Comparison of ENCODE assay signal across 13 cellular contexts in the genomic region with DNA sequence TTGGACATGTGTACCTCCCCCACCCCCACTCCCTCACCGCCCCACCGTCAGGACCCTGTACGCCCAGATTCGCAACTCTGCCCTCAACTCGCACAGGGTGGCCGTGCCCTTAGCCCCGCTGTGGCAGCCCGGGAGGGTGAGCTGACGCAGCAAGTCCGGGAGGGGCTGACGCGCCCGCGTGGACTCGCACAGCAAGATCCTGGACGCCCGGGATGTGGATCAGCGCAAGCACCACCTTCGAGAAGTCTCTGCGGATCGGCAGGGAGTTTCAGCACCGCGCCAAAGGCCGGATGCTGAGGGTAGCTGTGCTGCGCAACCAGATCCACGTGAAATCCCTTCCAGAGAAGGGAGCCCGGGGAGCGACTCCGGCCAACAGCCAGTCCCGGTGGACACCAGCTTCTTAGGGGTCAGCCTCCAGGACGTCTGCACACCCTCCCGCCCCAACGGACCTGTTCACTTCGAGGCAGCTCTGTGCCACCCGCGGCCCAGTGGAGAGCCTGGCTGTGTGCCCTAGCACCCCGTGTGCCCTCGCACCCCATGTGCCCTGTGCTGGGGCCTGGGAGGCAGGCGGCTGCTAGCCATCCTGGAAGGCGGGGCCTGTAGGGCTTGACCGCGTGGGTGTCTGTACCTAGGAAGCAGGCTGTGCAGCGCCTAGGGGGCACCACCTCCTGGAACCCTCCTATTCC. TPM values are rescaled to one million over a fixed set of nuclear protein-coding genes. Genes with fewer than 3 reads are reported as not detected.
DNase-seq lines count a peak whose midpoint lies in the region; TF ChIP-seq lines count a peak whose summit lies in the region.
"Had no signal": no experiment of that assay in that cellular context is flagged by ENCODE, and none has a peak within 500 bp of the region (broad histone marks: within the 10 kb centered on the region; RNA-seq: fewer than 3 reads in every experiment).

No MANE protein-coding gene starts in this region.

- H3K9me3 ChIP-seq in Karpas-422 (ENCODE audit: low read length): no peaks in the 10 kb centered on the region

- no peaks in the 10 kb centered on the region for H3K4me1 Mint-ChIP-seq in HFFc6 (ENCODE audit: low read depth)

- H3K9ac ChIP-seq in Karpas-422 (ENCODE audit: low read length): no peak overlapping the region

- H3K27ac Mint-ChIP-seq in HFFc6: no peak overlapping the region

- H3K36me3 Mint-ChIP-seq in HFFc6 (ENCODE audit: low read depth): no peaks in the 10 kb centered on the region

- no peaks in the 10 kb centered on the region for H3K79me2 ChIP-seq in Karpas-422 (ENCODE audit: low read length)

- H3K4me2 ChIP-seq in Karpas-422 (ENCODE audit: low read depth, low read length, poor library complexity, severe bottlenecking): no peak overlapping the region

- H3K4me3 ChIP-seq in Karpas-422 (ENCODE audit: low read length) (no peak overlapping the region), epithelial cell of proximal tubule (ENCODE audit: low read depth, low read length) (peak overlapping the region; percentile 13)
- H3K4me3 ChIP-seq: coronary artery had no signal

- no peaks in the 10 kb centered on the region for H3K27me3 ChIP-seq in Karpas-422 (ENCODE audit: low read length)

- H3K27me3 Mint-ChIP-seq in HFFc6 (ENCODE audit: insufficient read depth): peaks cover 24% of the 10 kb centered on the region

- no peak overlapping the region for H3K4me3 Mint-ChIP-seq in HFFc6

- H3K4me1 ChIP-seq in Karpas-422 (ENCODE audit: low read length): peaks cover 34% of the 10 kb centered on the region

- no peaks in the 10 kb centered on the region for H3K36me3 ChIP-seq in Karpas-422 (ENCODE audit: insufficient read depth, low read length)

- no peak overlapping the region for H3K27ac ChIP-seq in Karpas-422 (ENCODE audit: low read length)
- H3K27ac ChIP-seq: coronary artery had no signal

- H2AFZ ChIP-seq in Karpas-422 (ENCODE audit: low read length): no peak overlapping the region

- no peaks in the 10 kb centered on the region for H3K9me2 ChIP-seq in Karpas-422 (replicated peaks; ENCODE audit: insufficient read depth, low read length)

- DNase-seq in ELR (ENCODE audit: low read depth): peak; percentile 2
- DNase-seq in Karpas-422: peak; percentile 4
- no peak for DNase-seq in epithelial cell of proximal tubule (ENCODE audit: low read depth)
- peak; percentile 3 for DNase-seq in renal cortical epithelial cell (ENCODE audit: low read depth)
- no peak for DNase-seq in NCI-H1694 (lab: John Stamatoyannopoulos, UW)
- DNase-seq in HFFc6: no peak
- DNase-seq in Kasumi-1 (lab: John Stamatoyannopoulos, UW): no peak
- DNase-seq: activated CD4-positive, alpha-beta T cell treated with anti-CD3 and anti-CD28 coated beads for 4 hours; NCI-H1930; occipital lobe had no signal

- H4K20me1 ChIP-seq in Karpas-422 (ENCODE audit: insufficient read depth, low read depth, low read length): no peaks in the 10 kb centered on the region

- H3K9me3 Mint-ChIP-seq in HFFc6: no peaks in the 10 kb centered on the region

- TF ChIP-seq CTCF in epithelial cell of proximal tubule (conservative IDR thresholded peaks at IDR 0.05; ENCODE audit: low read depth, low read length): no peak
- TF ChIP-seq CTCF in HFFc6 (IDR thresholded peaks at IDR 0.05): no peak

RNA-seq across cellular contexts. Expression of gene GJA10, which starts 6.7 kb away (rescaled TPM):
- total RNA-seq in Karpas-422 (2014; rRNA removed; shearing (Covaris generic); ENCODE audit: low replicate concordance): 1.3 and 2.3 TPM in 2 replicates
- total RNA-seq in epithelial cell of proximal tubule: not detected in 2 replicates
- not detected in 2 replicates for total RNA-seq in renal cortical epithelial cell
- not detected for total RNA-seq in HFFc6 (2021; fragmentation: NEBNext Ultra II Directional; extraction: Animal tissue kit (Norgen Biotek cat#: 25700))
- total RNA-seq: glomerular endothelial cell, liver, occipital lobe had no signal

RNA-seq across cellular contexts. Expression of gene CASP8AP2, which starts 57.9 kb away (rescaled TPM):
- total RNA-seq in Karpas-422 (2014; rRNA removed; shearing (Covaris generic); ENCODE audit: low replicate concordance): 14.4 and 23.6 TPM in 2 replicates
- total RNA-seq in epithelial cell of proximal tubule: 8.2 and 12.5 TPM in 2 replicates
- total RNA-seq in renal cortical epithelial cell: 11.8 and 14.3 TPM in 2 replicates
- total RNA-seq in HFFc6 (2021; fragmentation: NEBNext Ultra II Directional; extraction: Animal tissue kit (Norgen Biotek cat#: 25700)): 10 to 100 TPM in 5 of 6 experiments, 1 to 10 TPM in 1; 8.8 to 11.5 (median 10.8) TPM

Comparison
In these comparisons a context has a peak if more than half of its experiments do, and no peak if none do; other contexts are left out.
1. DNase-seq: peak in ELR (single experiment), Karpas-422 (single experiment) and renal cortical epithelial cell (single experiment); none in epithelial cell of proximal tubule (single experiment), NCI-H1694 (single experiment), HFFc6 (single experiment) and Kasumi-1 (0 of 2).